Comparison of ENCODE assay signal across 28 cellular contexts in genomic region chr16:55628306-55628968, GRCh38. TPM values are rescaled to one million over a fixed set of nuclear protein-coding genes. Genes with fewer than 3 reads are reported as not detected.
"Had no signal": no experiment of that assay in that cellular context is flagged by ENCODE, and none has a peak within 500 bp of the region (broad histone marks: within the 10 kb centered on the region; RNA-seq: fewer than 3 reads in every experiment).

No MANE protein-coding gene starts in this region.

- H3K9me3 ChIP-seq: left lung, prostate gland, right atrium auricular region, testis, tibial artery, upper lobe of left lung had no signal

- FAIRE-seq: endometrium, frontal cortex, kidney, urothelium cell line had no signal

- H3K36me3 Mint-ChIP-seq: naive thymus-derived CD4-positive, alpha-beta T cell; stimulated activated memory B cell treated with anti-CD40 and anti-IgM and Interleukin-4, amounts not matched to agents 10 μg/mL and 1 μg/mL and 100 μg/mL, for 72 hours had no signal

- H3K27ac Mint-ChIP-seq: effector memory CD8-positive, alpha-beta T cell; naive thymus-derived CD4-positive, alpha-beta T cell; nephron progenitor cell; stimulated activated memory B cell treated with anti-CD40 and anti-IgM and Interleukin-4, amounts not matched to agents 10 μg/mL and 1 μg/mL and 100 μg/mL, for 72 hours had no signal

- ATAC-seq: effector memory CD8-positive, alpha-beta T cell; left lung; naive thymus-derived CD4-positive, alpha-beta T cell; stimulated activated memory B cell treated with anti-CD40 and anti-IgM and Interleukin-4, amounts not matched to agents 10 μg/mL and 1 μg/mL and 100 μg/mL, for 72 hours; stimulated activated naive CD8-positive, alpha-beta T cell treated with anti-CD3 and anti-CD28 coated beads, Interleukin-15, Interleukin-2, amounts not matched to agents 100 U/mL and 50 U/mL, for 24 hours had no signal

- H3K4me1 Mint-ChIP-seq: naive thymus-derived CD4-positive, alpha-beta T cell; stimulated activated memory B cell treated with anti-CD40 and anti-IgM and Interleukin-4, amounts not matched to agents 10 μg/mL and 1 μg/mL and 100 μg/mL, for 72 hours had no signal

- H3K27me3 Mint-ChIP-seq: stimulated activated memory B cell treated with anti-CD40 and anti-IgM and Interleukin-4, amounts not matched to agents 10 μg/mL and 1 μg/mL and 100 μg/mL, for 72 hours had no signal

- H3K27ac ChIP-seq: coronary artery, left lung, prostate gland, right atrium auricular region, sigmoid colon, spleen, testis, tibial artery, upper lobe of left lung had no signal

- DNase-seq: effector memory CD8-positive, alpha-beta T cell; erythroblast; hypothalamus; kidney; left lung; mesenchymal stem cell; midbrain; naive thymus-derived CD4-positive, alpha-beta T cell; nephron progenitor cell; nucleus accumbens; sigmoid colon; spleen; stimulated activated CD4-positive, alpha-beta T cell treated with anti-CD3 and anti-CD28 coated beads, Interleukin-4, amount 100 ng/mL, for 4 hours; stimulated activated naive CD8-positive, alpha-beta T cell treated with anti-CD3 and anti-CD28 coated beads, Interleukin-15, Interleukin-2, amounts not matched to agents 100 U/mL and 50 U/mL, for 24 hours; substantia nigra; testis; tibial artery; upper lobe of left lung had no signal

- H3K4me3 ChIP-seq: coronary artery, left lung, prostate gland, right atrium auricular region, sigmoid colon, spleen, testis, tibial artery, upper lobe of left lung had no signal

- H3K4me3 Mint-ChIP-seq: effector memory CD8-positive, alpha-beta T cell; naive thymus-derived CD4-positive, alpha-beta T cell; nephron progenitor cell; stimulated activated memory B cell treated with anti-CD40 and anti-IgM and Interleukin-4, amounts not matched to agents 10 μg/mL and 1 μg/mL and 100 μg/mL, for 72 hours had no signal

- H3K4me1 ChIP-seq: left lung, prostate gland, right atrium auricular region, sigmoid colon, spleen, testis, tibial artery, upper lobe of left lung had no signal

- H3K9me3 Mint-ChIP-seq: effector memory CD8-positive, alpha-beta T cell; stimulated activated memory B cell treated with anti-CD40 and anti-IgM and Interleukin-4, amounts not matched to agents 10 μg/mL and 1 μg/mL and 100 μg/mL, for 72 hours had no signal

- H3K36me3 ChIP-seq: left lung, prostate gland, right atrium auricular region, sigmoid colon, spleen, tibial artery, upper lobe of left lung had no signal

- H3K27me3 ChIP-seq: left lung, right atrium auricular region, testis, upper lobe of left lung had no signal

RNA-seq across cellular contexts. Expression of gene SLC6A2, which starts 27.4 kb away (rescaled TPM):
- total RNA-seq: fibroblast of villous mesenchyme; left lung; lung microvascular endothelial cell; naive thymus-derived CD4-positive, alpha-beta T cell; osteocyte; right atrium auricular region; spleen had no signal
- polyA plus RNA-seq: naive thymus-derived CD4-positive, alpha-beta T cell; spleen had no signal
